In the genomic region with DNA sequence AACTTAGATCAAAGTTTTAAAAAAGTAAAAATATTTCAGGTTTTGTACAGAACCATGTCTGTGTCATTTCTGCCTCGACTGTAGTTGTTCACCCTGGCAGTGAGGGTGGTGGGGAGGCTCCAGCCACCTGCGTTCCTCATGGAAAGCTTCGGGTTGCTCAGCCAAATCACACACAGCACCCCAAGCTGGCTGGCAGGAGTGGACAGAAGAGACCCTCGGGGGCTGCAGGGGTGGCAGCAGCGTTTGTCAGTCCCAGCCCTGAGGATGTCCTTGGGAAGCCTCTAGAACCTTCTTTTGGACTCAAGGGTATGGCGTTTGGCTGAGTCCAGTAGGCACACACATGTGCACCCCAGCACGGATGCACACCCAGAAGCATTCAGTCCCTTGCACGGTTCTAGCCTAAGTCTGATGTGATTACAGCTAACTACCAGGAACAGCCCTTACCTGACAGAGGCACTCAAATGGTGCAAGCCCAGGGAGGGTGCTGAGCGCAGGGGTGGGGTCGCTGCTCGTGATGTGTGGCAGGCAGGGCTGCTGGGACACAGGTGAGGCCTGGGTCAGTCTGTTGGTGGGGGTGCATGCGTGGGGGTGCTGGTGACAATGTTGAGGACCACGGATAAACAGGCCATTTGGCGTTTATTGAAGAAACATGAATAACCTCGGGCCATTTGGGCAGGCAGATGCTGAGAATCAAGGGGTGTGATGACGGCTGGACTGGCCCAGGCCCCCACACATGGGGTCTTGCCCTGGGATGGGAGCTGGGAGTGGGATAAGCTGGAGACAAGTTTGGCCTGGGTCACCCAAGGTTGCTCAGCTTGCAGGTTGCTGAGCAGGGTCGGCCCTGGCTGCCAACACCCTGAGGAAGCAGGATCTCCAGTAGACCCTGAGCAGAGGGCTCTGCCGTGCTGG, we compare ENCODE assay signal across 13 cellular contexts.
A peak's percentile ranks its signal among the peaks of the same experiment; 100 is the strongest.
DNase-seq lines count a peak whose midpoint lies in the region; ATAC-seq and TF ChIP-seq lines count a peak whose summit lies in the region.
"Had no signal": no experiment of that assay in that cellular context is flagged by ENCODE, and none has a peak within 500 bp of the region (broad histone marks: within the 10 kb centered on the region; RNA-seq: fewer than 3 reads in every experiment).

No MANE protein-coding gene starts in this region.

- TF ChIP-seq CTCF in RWPE2 (IDR thresholded peaks at IDR 0.05; ENCODE audit: poor library complexity, severe bottlenecking) (no peak), GM23338 (conservative IDR thresholded peaks at IDR 0.05; ENCODE audit: low read depth in 2 of 2) (no peak)

- no peak overlapping the region for H3K27ac Mint-ChIP-seq in GM23338

- H3K79me2 ChIP-seq in GM23338 (replicated peaks; ENCODE audit: insufficient read depth), result no peaks in the 10 kb centered on the region

- no peak overlapping the region for H2AFZ ChIP-seq in GM23338

- 0 out of 3 replicates have a peak, but pooled peaks cover 3% of the 10 kb centered on the region for H3K36me3 Mint-ChIP-seq in GM23338 (ENCODE audit: low read depth)

- no peaks in the 10 kb centered on the region for H4K20me1 ChIP-seq in GM23338 (replicated peaks; ENCODE audit: insufficient read depth)

- H3K9me3 ChIP-seq in RWPE2 (ENCODE audit: severe bottlenecking), result no peaks in the 10 kb centered on the region

- no peak overlapping the region for H3K4me3 Mint-ChIP-seq in GM23338
- H3K4me3 Mint-ChIP-seq: CD4-positive, CD25-positive, alpha-beta regulatory T cell had no signal

- H3K36me3 ChIP-seq in RWPE2 (ENCODE audit: low read depth) (no peaks in the 10 kb centered on the region; the same call in 1 of the 2 replicates), GM23338 (ENCODE audit: insufficient read depth) (no peaks in the 10 kb centered on the region)

- H3K27me3 Mint-ChIP-seq in GM23338 (ENCODE audit: insufficient read depth, low read depth, poor library complexity), result peaks cover 4% of the 10 kb centered on the region

- peak; percentile 2 for DNase-seq in Daoy (ENCODE audit: low read depth)
- DNase-seq in RWPE2 (ENCODE audit: low spot score), result peak; percentile 44
- peak; percentile 20 for DNase-seq in left ventricle myocardium superior
- DNase-seq in posterior vena cava (ENCODE audit: low spot score), result peak; percentile 68
- no peak for DNase-seq in GM23338 (ENCODE audit: low spot score)
- DNase-seq in NCI-H82 (lab: John Stamatoyannopoulos, UW), result no peak
- DNase-seq: CD4-positive, CD25-positive, alpha-beta regulatory T cell; effector memory CD4-positive, alpha-beta T cell; foreskin fibroblast; Karpas-422; NCI-H1694; NCI-H69 had no signal

- no peak overlapping the region for H3K4me2 ChIP-seq in GM23338

- H3K4me3 ChIP-seq in RWPE2 (ENCODE audit: severe bottlenecking) (no peak overlapping the region), GM23338 (no peak overlapping the region)

- no peak for ATAC-seq in RWPE2 (ENCODE audit: low read depth)
- no peak for ATAC-seq in left ventricle myocardium superior
- ATAC-seq in HG02885 (IDR thresholded peaks at IDR 0.05; ENCODE audit: poor library complexity, unreplicated experiment), result no peak
- ATAC-seq in GM23338, result no peak

- intact Hi-C loops in left ventricle myocardium superior (cut with micrococcal nuclease) (loop anchor here (5.0 kb wide), 1 partner anchor 283 kb away; no protein-coding TSS in a partner anchor), posterior vena cava (cut with DNase I) (loop anchor here (5.0 to 10.0 kb wide), 4 partner anchors 283 to 1243 kb away; no protein-coding TSS in a partner anchor)

- H3K27ac ChIP-seq in RWPE2 (ENCODE audit: poor library complexity, severe bottlenecking), result no peak overlapping the region
- no peak overlapping the region for H3K27ac ChIP-seq in GM23338 (ENCODE audit: low read depth)

- no peaks in the 10 kb centered on the region for H3F3A ChIP-seq in GM23338 (replicated peaks; ENCODE audit: low read depth)

- no peaks in the 10 kb centered on the region for H3K27me3 ChIP-seq in RWPE2 (ENCODE audit: insufficient read depth, poor library complexity, severe bottlenecking)
- H3K27me3 ChIP-seq in GM23338 (ENCODE audit: insufficient read depth), result no peaks in the 10 kb centered on the region

- H3K4me1 Mint-ChIP-seq in GM23338, result peaks cover 3% of the 10 kb centered on the region

- no peaks in the 10 kb centered on the region for H3K9me3 Mint-ChIP-seq in GM23338
- H3K9me3 Mint-ChIP-seq: CD4-positive, CD25-positive, alpha-beta regulatory T cell had no signal

- no peaks in the 10 kb centered on the region for H3K9me2 ChIP-seq in GM23338 (ENCODE audit: insufficient read depth)

- H3K4me1 ChIP-seq in RWPE2 (ENCODE audit: insufficient read depth, poor library complexity, severe bottlenecking) (no peaks in the 10 kb centered on the region), GM23338 (ENCODE audit: insufficient read depth) (no peaks in the 10 kb centered on the region)

TF ChIP-seq in GM23338, 12 proteins besides CTCF, POLR2A, EP300 and RAD21 (continues in another document):
- TF ChIP-seq ZNF331 (CRISPR knock-in tag; IDR thresholded peaks at IDR 0.05; ENCODE audit: low read depth) (no peak), STAT1 (IDR thresholded peaks at IDR 0.05; ENCODE audit: unreplicated experiment) (no peak), EZH2 (IDR thresholded peaks at IDR 0.05; ENCODE audit: low read depth, unreplicated experiment) (no peak), NANOG (IDR thresholded peaks at IDR 0.05; ENCODE audit: borderline replicate concordance) (no peak), POLR2AphosphoS5 (IDR thresholded peaks at IDR 0.05; ENCODE audit: low read depth) (no peak), EZH2phosphoT487 (IDR thresholded peaks at IDR 0.05; ENCODE audit: unreplicated experiment) (no peak), JUNB (IDR thresholded peaks at IDR 0.05; ENCODE audit: unreplicated experiment) (no peak)
- TF ChIP-seq, protein P1, sequence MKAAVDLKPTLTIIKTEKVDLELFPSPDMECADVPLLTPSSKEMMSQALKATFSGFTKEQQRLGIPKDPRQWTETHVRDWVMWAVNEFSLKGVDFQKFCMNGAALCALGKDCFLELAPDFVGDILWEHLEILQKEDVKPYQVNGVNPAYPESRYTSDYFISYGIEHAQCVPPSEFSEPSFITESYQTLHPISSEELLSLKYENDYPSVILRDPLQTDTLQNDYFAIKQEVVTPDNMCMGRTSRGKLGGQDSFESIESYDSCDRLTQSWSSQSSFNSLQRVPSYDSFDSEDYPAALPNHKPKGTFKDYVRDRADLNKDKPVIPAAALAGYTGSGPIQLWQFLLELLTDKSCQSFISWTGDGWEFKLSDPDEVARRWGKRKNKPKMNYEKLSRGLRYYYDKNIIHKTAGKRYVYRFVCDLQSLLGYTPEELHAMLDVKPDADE (IDR thresholded peaks at IDR 0.05), result no peak
- TF ChIP-seq, protein P2, sequence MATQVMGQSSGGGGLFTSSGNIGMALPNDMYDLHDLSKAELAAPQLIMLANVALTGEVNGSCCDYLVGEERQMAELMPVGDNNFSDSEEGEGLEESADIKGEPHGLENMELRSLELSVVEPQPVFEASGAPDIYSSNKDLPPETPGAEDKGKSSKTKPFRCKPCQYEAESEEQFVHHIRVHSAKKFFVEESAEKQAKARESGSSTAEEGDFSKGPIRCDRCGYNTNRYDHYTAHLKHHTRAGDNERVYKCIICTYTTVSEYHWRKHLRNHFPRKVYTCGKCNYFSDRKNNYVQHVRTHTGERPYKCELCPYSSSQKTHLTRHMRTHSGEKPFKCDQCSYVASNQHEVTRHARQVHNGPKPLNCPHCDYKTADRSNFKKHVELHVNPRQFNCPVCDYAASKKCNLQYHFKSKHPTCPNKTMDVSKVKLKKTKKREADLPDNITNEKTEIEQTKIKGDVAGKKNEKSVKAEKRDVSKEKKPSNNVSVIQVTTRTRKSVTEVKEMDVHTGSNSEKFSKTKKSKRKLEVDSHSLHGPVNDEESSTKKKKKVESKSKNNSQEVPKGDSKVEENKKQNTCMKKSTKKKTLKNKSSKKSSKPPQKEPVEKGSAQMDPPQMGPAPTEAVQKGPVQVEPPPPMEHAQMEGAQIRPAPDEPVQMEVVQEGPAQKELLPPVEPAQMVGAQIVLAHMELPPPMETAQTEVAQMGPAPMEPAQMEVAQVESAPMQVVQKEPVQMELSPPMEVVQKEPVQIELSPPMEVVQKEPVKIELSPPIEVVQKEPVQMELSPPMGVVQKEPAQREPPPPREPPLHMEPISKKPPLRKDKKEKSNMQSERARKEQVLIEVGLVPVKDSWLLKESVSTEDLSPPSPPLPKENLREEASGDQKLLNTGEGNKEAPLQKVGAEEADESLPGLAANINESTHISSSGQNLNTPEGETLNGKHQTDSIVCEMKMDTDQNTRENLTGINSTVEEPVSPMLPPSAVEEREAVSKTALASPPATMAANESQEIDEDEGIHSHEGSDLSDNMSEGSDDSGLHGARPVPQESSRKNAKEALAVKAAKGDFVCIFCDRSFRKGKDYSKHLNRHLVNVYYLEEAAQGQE (IDR thresholded peaks at IDR 0.05; ENCODE audit: unreplicated experiment), result no peak

Comparison
In these comparisons a context has a peak if more than half of its experiments do, and no peak if none do; other contexts are left out.
1. DNase-seq: peak in Daoy (single experiment), RWPE2 (single experiment), left ventricle myocardium superior (single experiment) and posterior vena cava (single experiment); none in GM23338 (single experiment) and NCI-H82 (single experiment).